In genomic region chr17:80146121-80147034, GRCh38 we compare ENCODE assay signal across 8 cellular contexts. TPM values are rescaled to one million over a fixed set of nuclear protein-coding genes. Genes with fewer than 3 reads are reported as not detected.
DNase-seq lines count a peak whose midpoint lies in the region; ATAC-seq, FAIRE-seq and TF ChIP-seq lines count a peak whose summit lies in the region.

No MANE protein-coding gene starts in this region.

- 0% methylated on average over 66 to 69 of the region's 69 CpGs for WGBS in heart right ventricle, 2 donors
- WGBS in psoas muscle, 3 donors = 0% methylated on average over 46 to 69 of the region's 69 CpGs

- TF ChIP-seq CTCF in HEK293 (tag by site-specific recombination; IDR thresholded peaks at IDR 0.05) = no peak
- TF ChIP-seq CTCF in heart right ventricle (IDR thresholded peaks at IDR 0.05) = peak in 1 of 9 donors; percentile 9
- no peak for TF ChIP-seq CTCF in psoas muscle (IDR thresholded peaks at IDR 0.05)

- H3K4me3 ChIP-seq in HEK293 (ENCODE audit: low read depth, low read length) = peak overlapping the region; percentile 97
- H3K4me3 ChIP-seq in heart right ventricle = peak overlapping the region; percentile 83 to 99 (median 94)
- H3K4me3 ChIP-seq in psoas muscle = peak overlapping the region; percentile 99

- H3K27me3 ChIP-seq in heart right ventricle (no peaks in the 10 kb centered on the region), psoas muscle (ENCODE audit: insufficient read depth in 3 of 3, low read length in 2 of 3) (no peaks in the 10 kb centered on the region)

- no peaks in the 10 kb centered on the region for H3K9me3 ChIP-seq in HEK293 (ENCODE audit: control insufficient read depth, insufficient read depth, low read depth, low read length)
- H3K9me3 ChIP-seq in heart right ventricle = no peaks in the 10 kb centered on the region
- no peaks in the 10 kb centered on the region for H3K9me3 ChIP-seq in psoas muscle

- peaks cover 32 to 44% of the 10 kb centered on the region in 2 experiments for H3K36me3 ChIP-seq in HEK293 (ENCODE audit: control insufficient read depth in 2 of 2, insufficient read depth in 1 of 2, low read length in 2 of 2)
- H3K36me3 ChIP-seq in heart right ventricle = peaks cover 0 to 34% (median 25%) of the 10 kb centered on the region in 9 donors
- peaks cover 0 to 32% of the 10 kb centered on the region in 2 donors for H3K36me3 ChIP-seq in psoas muscle (ENCODE audit: insufficient read depth in 1 of 2, low read depth in 1 of 2)

- peaks cover 11% of the 10 kb centered on the region for H3K36me3 Mint-ChIP-seq in activated naive CD4-positive, alpha-beta T cell treated with anti-CD3 and anti-CD28 coated beads, Interleukin-2, amount 50 U/mL, for 24 hours

- H3K4me1 Mint-ChIP-seq in activated naive CD4-positive, alpha-beta T cell treated with anti-CD3 and anti-CD28 coated beads, Interleukin-2, amount 50 U/mL, for 24 hours = peaks cover 29% of the 10 kb centered on the region

- peak overlapping the region; percentile 88 for H3K27ac Mint-ChIP-seq in activated naive CD4-positive, alpha-beta T cell treated with anti-CD3 and anti-CD28 coated beads, Interleukin-2, amount 50 U/mL, for 24 hours

- CTCF ChIA-PET in HEK293 (lab: Yijun Ruan, JAX) = interaction anchor here (0.7 to 2.6 kb wide), 9 partner anchors 12 to 176 kb away, joined by 3 to 16 read pairs (median 4); partner anchors contain the start of gene GAA

- no peak for FAIRE-seq in HTR-8/SVneo (lab: Jason Lieb, UNC)

- peak in 4 of 8 donors; percentile 3 to 49 (median 20) for ATAC-seq in heart right ventricle
- ATAC-seq in psoas muscle = peak; percentile 12 to 23 (median 19)

- peak; percentile 57 for DNase-seq in NK-92 treated with Interleukin-12 subunit alpha and Interleukin-12 subunit beta, amount 100 ng/mL, for 24 hours (lab: John Stamatoyannopoulos, UW)
- DNase-seq in NK-92 (lab: John Stamatoyannopoulos, UW; ENCODE audit: unreplicated experiment) (no peak), NCI-H1092 (lab: John Stamatoyannopoulos, UW) (peak; percentile 17), heart right ventricle (no peak), psoas muscle (no peak), HTR-8/SVneo (ENCODE audit: insufficient read length, low spot score) (no peak)

- POLR2A ChIA-PET in HEK293 (lab: Yijun Ruan, JAX) = interaction anchor here (0.6 to 2.8 kb wide), 18 partner anchors 11 to 399 kb away, joined by 3 to 24 read pairs (median 4); partner anchors contain the start of genes GAA, RNF213, SGSH and SLC26A11

- no peaks in the 10 kb centered on the region for H3K9me3 Mint-ChIP-seq in activated naive CD4-positive, alpha-beta T cell treated with anti-CD3 and anti-CD28 coated beads, Interleukin-2, amount 50 U/mL, for 24 hours

- peak overlapping the region; percentile 98 for H3K4me3 Mint-ChIP-seq in activated naive CD4-positive, alpha-beta T cell treated with anti-CD3 and anti-CD28 coated beads, Interleukin-2, amount 50 U/mL, for 24 hours

- H3K4me1 ChIP-seq in HEK293 (ENCODE audit: control insufficient read depth, insufficient read depth, low read length) = no peaks in the 10 kb centered on the region; the same call in 1 of the 2 replicates
- peaks cover 0 to 46% (median 20%) of the 10 kb centered on the region in 9 donors for H3K4me1 ChIP-seq in heart right ventricle
- peaks cover 17% of the 10 kb centered on the region for H3K4me1 ChIP-seq in psoas muscle

- H3K27ac ChIP-seq in HEK293 (ENCODE audit: extremely low read depth, low read depth, low read length) (peak overlapping the region; percentile 75), heart right ventricle (peak overlapping the region; percentile 32 to 98 (median 95)), psoas muscle (peak overlapping the region; percentile 93)

- intact Hi-C loops in heart right ventricle (cut with DNase I) (loop anchor here in 7 of 10 donors (1.0 to 10.0 kb wide), 10 partner anchors 41 to 128 kb away; partner anchors contain the start of genes RNF213 (in 4 of the 7), GAA (in 3 of the 7), SGSH (in 1 of the 7) and SLC26A11 (in 1 of the 7)), psoas muscle (cut with DNase I) (loop anchor here in 1 of 2 donors (5.0 kb wide), 1 partner anchor 71 kb away; no protein-coding TSS in a partner anchor)

- H3K27me3 Mint-ChIP-seq in activated naive CD4-positive, alpha-beta T cell treated with anti-CD3 and anti-CD28 coated beads, Interleukin-2, amount 50 U/mL, for 24 hours = no peaks in the 10 kb centered on the region

TF ChIP-seq in HEK293, 187 proteins besides CTCF, POLR2A, EP300 and RAD21 (continues in another document):
- TF ChIP-seq YY2 (tag by site-specific recombination; IDR thresholded peaks at IDR 0.05) (peak; percentile 70; the same call in 1 of the 2 replicates), ZNF335 (tag by site-specific recombination; conservative IDR thresholded peaks at IDR 0.05) (peak; percentile 46; the same call in 1 of the 2 replicates), ZNF341 (tag by site-specific recombination; IDR thresholded peaks at IDR 0.05; ENCODE audit: low read depth) (peak; percentile 89), YY1 (tag by site-specific recombination; IDR thresholded peaks at IDR 0.05) (peak; percentile 85), ZSCAN4 (tag by site-specific recombination; IDR thresholded peaks at IDR 0.05) (no peak), GLIS2 (tag by site-specific recombination; IDR thresholded peaks at IDR 0.05) (peak; percentile 69), ZBTB11 (tag by site-specific recombination; conservative IDR thresholded peaks at IDR 0.05; ENCODE audit: low read depth) (0 out of 2 replicates have a peak, but pooled peaks have one; percentile 3), EGR2 (tag by site-specific recombination; IDR thresholded peaks at IDR 0.05; ENCODE audit: low read depth) (peak; percentile 68), ZNF394 (tag by site-specific recombination; IDR thresholded peaks at IDR 0.05; ENCODE audit: borderline replicate concordance) (no peak), ZNF37A (tag by site-specific recombination; IDR thresholded peaks at IDR 0.05) (no peak), ZNF660 (tag by site-specific recombination; IDR thresholded peaks at IDR 0.05) (no peak), ZBTB7A (tag by site-specific recombination; IDR thresholded peaks at IDR 0.05; ENCODE audit: low read depth) (peak; percentile 26; the same call in 1 of the 2 replicates), PATZ1 (tag by site-specific recombination; IDR thresholded peaks at IDR 0.05) (peak; percentile 51)

RNA-seq across cellular contexts. Expression of gene EIF4A3, which starts 0.6 kb away (rescaled TPM):
- total RNA-seq in heart right ventricle (10 to 100 TPM; 26.5 to 40.2 (median 34.3) TPM), psoas muscle (10 to 100 TPM; 30.1 to 51.2 (median 37.7) TPM)
- polyA plus RNA-seq in heart right ventricle (10 to 100 TPM; 16.2 to 51.0 TPM), psoas muscle (10 to 100 TPM; 26.7 to 77.0 (median 33.5) TPM)

RNA-seq across cellular contexts. Expression of gene CARD14, which starts 23.5 kb away (rescaled TPM):
- total RNA-seq in heart right ventricle (under 1 TPM in 4 of 10 donors, not detected in 6; 0.11 to 0.33 (median 0.14) TPM), psoas muscle (under 1 TPM in 1 of 4 donors, not detected in 3; 0.32 TPM)
- polyA plus RNA-seq in heart right ventricle (under 1 TPM; 0.12 to 0.22 TPM), psoas muscle (under 1 TPM in 2 of 3 donors, not detected in 1; 0.05 to 0.06 TPM)

RNA-seq across cellular contexts. Expression of gene GAA, which starts 45.0 kb away (rescaled TPM):
- 10 to 100 TPM; 29.6 to 67.7 (median 52.1) TPM for total RNA-seq in heart right ventricle
- polyA plus RNA-seq in heart right ventricle = 10 to 100 TPM; 26.4 to 41.0 TPM
- 10 to 100 TPM; 27.3 to 42.4 (median 34.3) TPM for total RNA-seq in psoas muscle
- polyA plus RNA-seq in psoas muscle = 10 to 100 TPM; 19.6 to 24.3 (median 22.8) TPM

Comparison
In these comparisons a context has a peak if more than half of its experiments do, and no peak if none do; other contexts are left out.
1. DNase-seq: peak in NK-92 treated with Interleukin-12 subunit alpha and Interleukin-12 subunit beta, amount 100 ng/mL, for 24 hours (single experiment) and NCI-H1092 (single experiment); none in NK-92 (single experiment), heart right ventricle (0 of 2), psoas muscle (0 of 2) and HTR-8/SVneo (single experiment).
2. Peak in every context shown above with its lines, with median percentiles within 50 percentile points of each other: H3K27ac ChIP-seq and H3K4me3 ChIP-seq.